ENCODE assay signal across 8 cellular contexts in genomic region chr1:52920791-52921291, GRCh38. TPM values are rescaled to one million over a fixed set of nuclear protein-coding genes. Genes with fewer than 3 reads are reported as not detected.
DNase-seq lines count a peak whose midpoint lies in the region; ATAC-seq and TF ChIP-seq lines count a peak whose summit lies in the region.

No MANE protein-coding gene starts in this region.

- no peaks in the 10 kb centered on the region for H3K9me3 Mint-ChIP-seq in activated T-helper 1 cell treated with anti-CD3 and anti-CD28 coated beads, Interleukin-12 subunit alpha, Interleukin-12 subunit beta, Interleukin-2, Interleukin-4 antibody, amounts not matched to agents 30 ng/mL and 10 ng/mL and 1 ng/mL, durations not matched to agents 14 hours and 24 hours and 36 hours

- H3K27ac Mint-ChIP-seq in activated T-helper 1 cell treated with anti-CD3 and anti-CD28 coated beads, Interleukin-12 subunit alpha, Interleukin-12 subunit beta, Interleukin-2, Interleukin-4 antibody, amounts not matched to agents 30 ng/mL and 10 ng/mL and 1 ng/mL, durations not matched to agents 14 hours and 24 hours and 36 hours = no peak overlapping the region

- peak; percentile 64 to 77 (median 72) for ATAC-seq in psoas muscle
- no peak for ATAC-seq in GM21381 (IDR thresholded peaks at IDR 0.05; ENCODE audit: unreplicated experiment)
- no peak for ATAC-seq in GM18511 (IDR thresholded peaks at IDR 0.05; ENCODE audit: unreplicated experiment)
- ATAC-seq in HG02588 (IDR thresholded peaks at IDR 0.05; ENCODE audit: unreplicated experiment) = no peak

- H3K9ac ChIP-seq in ES-I3 (ENCODE audit: low read depth, low read length) = peak overlapping the region; percentile 70

- peak overlapping the region; percentile 91 for H3K4me3 ChIP-seq in psoas muscle

- no peak for DNase-seq in activated T-helper 1 cell treated with anti-CD3 and anti-CD28 coated beads, Interleukin-12 subunit alpha, Interleukin-12 subunit beta, Interleukin-2, Interleukin-4 antibody, amounts not matched to agents 30 ng/mL and 10 ng/mL and 1 ng/mL, durations not matched to agents 14 hours and 24 hours and 36 hours (ENCODE audit: low spot score)
- DNase-seq in cardiac septum (ENCODE audit: low spot score) = peak; percentile 81
- DNase-seq in psoas muscle = peak; percentile 35 to 66
- DNase-seq in H4 (ENCODE audit: low spot score) = no peak

- H3K9me3 ChIP-seq in ES-I3 (ENCODE audit: control insufficient read depth, insufficient read depth, low read length) (no peaks in the 10 kb centered on the region), psoas muscle (no peaks in the 10 kb centered on the region)

- peaks cover 3% of the 10 kb centered on the region for H3K36me3 Mint-ChIP-seq in activated T-helper 1 cell treated with anti-CD3 and anti-CD28 coated beads, Interleukin-12 subunit alpha, Interleukin-12 subunit beta, Interleukin-2, Interleukin-4 antibody, amounts not matched to agents 30 ng/mL and 10 ng/mL and 1 ng/mL, durations not matched to agents 14 hours and 24 hours and 36 hours (ENCODE audit: low read depth)

- H3K27me3 ChIP-seq in psoas muscle (ENCODE audit: insufficient read depth in 3 of 3, low read length in 2 of 3) = no peaks in the 10 kb centered on the region

- intact Hi-C loops in activated T-helper 1 cell treated with anti-CD3 and anti-CD28 coated beads, Interleukin-12 subunit alpha, Interleukin-12 subunit beta, Interleukin-2, Interleukin-4 antibody, amounts not matched to agents 30 ng/mL and 10 ng/mL and 1 ng/mL, durations not matched to agents 14 hours and 24 hours and 36 hours (cut with micrococcal nuclease) = loop anchor here (1.0 to 10.0 kb wide), 7 partner anchors 78 to 556 kb away; partner anchors contain the start of genes CC2D1B, ORC1, PRPF38A and TUT4
- intact Hi-C loops in cardiac septum (cut with DNase I) (loop anchor here (2.0 kb wide), 1 partner anchor 16 kb away; no protein-coding TSS in a partner anchor), psoas muscle (cut with DNase I) (loop anchor here in 1 of 2 donors (10.0 kb wide), 2 partner anchors 76 to 196 kb away; partner anchors contain the start of genes ZYG11A and ZYG11B)

- H3K36me3 ChIP-seq in ES-I3 (ENCODE audit: insufficient read depth, low read length) (no peaks in the 10 kb centered on the region), psoas muscle (ENCODE audit: insufficient read depth in 1 of 2, low read depth in 1 of 2) (no peaks in the 10 kb centered on the region)

- no peak for TF ChIP-seq CTCF in psoas muscle (IDR thresholded peaks at IDR 0.05)

- peak overlapping the region; percentile 89 for H3K27ac ChIP-seq in psoas muscle

- H3K27me3 Mint-ChIP-seq in activated T-helper 1 cell treated with anti-CD3 and anti-CD28 coated beads, Interleukin-12 subunit alpha, Interleukin-12 subunit beta, Interleukin-2, Interleukin-4 antibody, amounts not matched to agents 30 ng/mL and 10 ng/mL and 1 ng/mL, durations not matched to agents 14 hours and 24 hours and 36 hours (ENCODE audit: insufficient read depth) = peaks cover 2% of the 10 kb centered on the region

- 9 to 14% (median 12%) methylated on average over 31 to 35 of the region's 35 CpGs for WGBS in psoas muscle, 3 donors

- peak overlapping the region; percentile 86 for H3K4me3 Mint-ChIP-seq in activated T-helper 1 cell treated with anti-CD3 and anti-CD28 coated beads, Interleukin-12 subunit alpha, Interleukin-12 subunit beta, Interleukin-2, Interleukin-4 antibody, amounts not matched to agents 30 ng/mL and 10 ng/mL and 1 ng/mL, durations not matched to agents 14 hours and 24 hours and 36 hours

- H3K4me1 Mint-ChIP-seq in activated T-helper 1 cell treated with anti-CD3 and anti-CD28 coated beads, Interleukin-12 subunit alpha, Interleukin-12 subunit beta, Interleukin-2, Interleukin-4 antibody, amounts not matched to agents 30 ng/mL and 10 ng/mL and 1 ng/mL, durations not matched to agents 14 hours and 24 hours and 36 hours (ENCODE audit: low read depth) = peaks cover 14% of the 10 kb centered on the region

- H3K4me1 ChIP-seq in ES-I3 (ENCODE audit: insufficient read depth, low read length) (no peaks in the 10 kb centered on the region), psoas muscle (peaks cover 20% of the 10 kb centered on the region)

RNA-seq across cellular contexts. Expression of gene ECHDC2, which starts 0.7 kb away (rescaled TPM):
- total RNA-seq in activated T-helper 1 cell treated with anti-CD3 and anti-CD28 coated beads, Interleukin-12 subunit alpha, Interleukin-12 subunit beta, Interleukin-2, Interleukin-4 antibody, amounts not matched to agents 30 ng/mL and 10 ng/mL and 1 ng/mL, durations not matched to agents 14 hours and 24 hours and 36 hours = 57.6 and 61.3 TPM in 2 replicates
- total RNA-seq in cardiac septum (92.3 TPM), psoas muscle (10 to 100 TPM; 44.5 to 87.7 (median 53.5) TPM)
- 10 to 100 TPM; 25.4 to 43.1 (median 42.6) TPM for polyA plus RNA-seq in psoas muscle
- 7.3 and 13.3 TPM in 2 replicates for total RNA-seq in H4 (2014; rRNA removed; shearing (Covaris generic))

RNA-seq across cellular contexts. Expression of gene SCP2, which starts 6.2 kb away (rescaled TPM):
- total RNA-seq in activated T-helper 1 cell treated with anti-CD3 and anti-CD28 coated beads, Interleukin-12 subunit alpha, Interleukin-12 subunit beta, Interleukin-2, Interleukin-4 antibody, amounts not matched to agents 30 ng/mL and 10 ng/mL and 1 ng/mL, durations not matched to agents 14 hours and 24 hours and 36 hours = 54.7 and 58.3 TPM in 2 replicates
- total RNA-seq in cardiac septum (124 TPM), psoas muscle (10 to 100 TPM; 75.9 to 96.9 (median 90.4) TPM)
- 10 to 100 TPM; 49.3 to 88.3 (median 58.3) TPM for polyA plus RNA-seq in psoas muscle
- 213 and 252 TPM in 2 replicates for total RNA-seq in H4 (2014; rRNA removed; shearing (Covaris generic))

Comparison
In these comparisons a context has a peak if more than half of its experiments do, and no peak if none do; other contexts are left out.
1. DNase-seq: peak in cardiac septum (single experiment) and psoas muscle (2 of 2); none in activated T-helper 1 cell treated with anti-CD3 and anti-CD28 coated beads, Interleukin-12 subunit alpha, Interleukin-12 subunit beta, Interleukin-2, Interleukin-4 antibody, amounts not matched to agents 30 ng/mL and 10 ng/mL and 1 ng/mL, durations not matched to agents 14 hours and 24 hours and 36 hours (single experiment) and H4 (single experiment).
2. ATAC-seq: peak in psoas muscle (4 of 4); none in GM21381 (single experiment), GM18511 (single experiment) and HG02588 (single experiment).